Comparison of ENCODE assay signal across 8 cellular contexts in genomic region chr12:18983854-18984253, GRCh38.
"Had no signal": no experiment of that assay in that cellular context is flagged by ENCODE, and none has a peak within 500 bp of the region (broad histone marks: within the 10 kb centered on the region; RNA-seq: fewer than 3 reads in every experiment).

No MANE protein-coding gene starts in this region.

- H3K36me3 Mint-ChIP-seq: IgD-negative memory B cell had no signal

- ATAC-seq: K562 had no signal

- H3K4me1 Mint-ChIP-seq: IgD-negative memory B cell had no signal

- H3K27me3 Mint-ChIP-seq: IgD-negative memory B cell had no signal

- H3K9ac ChIP-seq: KMS-11 had no signal

- H3K27ac ChIP-seq: HL-60, KMS-11 had no signal

- H3K4me3 ChIP-seq: K562 had no signal

- H3K27ac Mint-ChIP-seq: IgD-negative memory B cell had no signal

- FAIRE-seq: K562 had no signal

- H3K4me2 ChIP-seq: KMS-11 had no signal

- DNase-seq: IMR-90, Karpas-422, KBM-7, KG1 had no signal
